In genomic region chr3:40741729-40742128, GRCh38 we compare ENCODE assay signal across 12 cellular contexts.
DNase-seq lines count a peak whose midpoint lies in the region; ATAC-seq, FAIRE-seq and TF ChIP-seq lines count a peak whose summit lies in the region.
"Had no signal": no experiment of that assay in that cellular context is flagged by ENCODE, and none has a peak within 500 bp of the region (broad histone marks: within the 10 kb centered on the region; RNA-seq: fewer than 3 reads in every experiment).

No MANE protein-coding gene starts in this region.

- no peak overlapping the region for H3K9ac ChIP-seq in neuronal stem cell (ENCODE audit: low read depth, low read length, poor library complexity)

- no peak overlapping the region for H2AK5ac ChIP-seq in neuronal stem cell (ENCODE audit: low read depth, low read length)

- H2BK12ac ChIP-seq in neuronal stem cell (ENCODE audit: low read length): no peak overlapping the region

- peaks cover 0 to 3% of the 10 kb centered on the region in 2 donors for H3K9me3 ChIP-seq in neuronal stem cell (replicated peaks in 1 of 2; ENCODE audit: control insufficient read depth in 2 of 2, insufficient read depth in 1 of 2, low read depth in 1 of 2, low read length in 2 of 2)
- H3K9me3 ChIP-seq in vagina: no peaks in the 10 kb centered on the region

- no peak overlapping the region for H3K4me3 ChIP-seq in neuronal stem cell (ENCODE audit: low read length in 2 of 2)
- no peak overlapping the region for H3K4me3 ChIP-seq in vagina

- no peak overlapping the region for H4K8ac ChIP-seq in neuronal stem cell (ENCODE audit: low read depth, low read length)

- intact Hi-C loops in vagina (cut with DNase I): no loop called here

- H2AFZ ChIP-seq in neuronal stem cell (ENCODE audit: low read length): no peak overlapping the region

- peaks cover 5 to 9% of the 10 kb centered on the region in 2 donors for H3K4me1 ChIP-seq in neuronal stem cell (ENCODE audit: control insufficient read depth in 2 of 2, insufficient read depth in 1 of 2, low read depth in 1 of 2, low read length in 2 of 2)
- H3K4me1 ChIP-seq in vagina: no peaks in the 10 kb centered on the region

- TF ChIP-seq POLR2A in GM12892 (IDR thresholded peaks at IDR 0.05; ENCODE audit: low read depth, low read length) (no peak), vagina (IDR thresholded peaks at IDR 0.05) (no peak)

- H3K27me3 ChIP-seq in neuronal stem cell (ENCODE audit: control insufficient read depth in 3 of 3, insufficient read depth in 3 of 3, low read depth in 1 of 3, low read length in 3 of 3) (no peaks in the 10 kb centered on the region), vagina (no peaks in the 10 kb centered on the region)

- no peak overlapping the region for H2BK5ac ChIP-seq in neuronal stem cell (ENCODE audit: low read length)

- no CpG with 5 or more reads among the region's 1 CpG for WGBS in neuronal stem cell (ENCODE audit: extremely low coverage in 2 of 2, insufficient read length in 2 of 2, insufficient replicate concordance in 1 of 2), 2 donors

- DNase-seq in DMS53 treated with DMSO at 0.1 percent for 48 hours (lab: John Stamatoyannopoulos, UW; ENCODE audit: unreplicated experiment): peak; percentile 40
- DNase-seq in NCI-H1105 (lab: John Stamatoyannopoulos, UW): peak; percentile 38
- peak; percentile 6 for DNase-seq in neuronal stem cell (ENCODE audit: low spot score)
- no peak for DNase-seq in stimulated activated CD4-positive, alpha-beta T cell treated with anti-CD3 and anti-CD28 coated beads, Interleukin-4, amount 100 ng/mL, for 4 hours
- no peak for DNase-seq in activated T-cell treated with anti-CD3 and anti-CD28 coated beads, Interleukin-2, amount 50 U/mL, for 1 hour
- no peak for DNase-seq in GM12892 (ENCODE audit: insufficient read length)
- DNase-seq in vagina (ENCODE audit: extremely low spot score in 2 of 2): no peak
- DNase-seq: activated CD4-positive, alpha-beta T cell treated with anti-CD3 and anti-CD28 coated beads, Interleukin-2, amount 50 U/mL, for 1 hour; central memory CD4-positive, alpha-beta T cell; stimulated activated naive CD4-positive, alpha-beta T cell had no signal

- no peak overlapping the region for H4K91ac ChIP-seq in neuronal stem cell (ENCODE audit: low read depth, low read length, poor library complexity)

- no peak overlapping the region for H3K14ac ChIP-seq in neuronal stem cell (ENCODE audit: low read length)

- H3K79me1 ChIP-seq in neuronal stem cell (ENCODE audit: low read depth, low read length): no peaks in the 10 kb centered on the region

- TF ChIP-seq CTCF in vagina (IDR thresholded peaks at IDR 0.05): no peak

- H3K23ac ChIP-seq in neuronal stem cell (ENCODE audit: low read depth, low read length, poor library complexity): no peak overlapping the region

- no peak overlapping the region for H3K4me2 ChIP-seq in neuronal stem cell (ENCODE audit: insufficient read depth, low read length, poor library complexity, severe bottlenecking)

- H3K18ac ChIP-seq in neuronal stem cell (ENCODE audit: low read length): no peak overlapping the region

- no peak overlapping the region for H2BK120ac ChIP-seq in neuronal stem cell (ENCODE audit: low read depth, low read length)

- no peak for FAIRE-seq in GM12892 (lab: Jason Lieb, UNC)

- H3K27ac ChIP-seq in neuronal stem cell (replicated peaks; ENCODE audit: low read length) (no peak overlapping the region), vagina (no peak overlapping the region)
- H3K27ac ChIP-seq: RWPE1 had no signal

- H2BK15ac ChIP-seq in neuronal stem cell (ENCODE audit: low read length): no peak overlapping the region

- ATAC-seq in esophagus mucosa: peak; percentile 18

- H3K36me3 ChIP-seq in neuronal stem cell (replicated peaks in 1 of 2; ENCODE audit: control insufficient read depth in 2 of 2, insufficient read depth in 2 of 2, low read length in 2 of 2) (no peaks in the 10 kb centered on the region), vagina (no peaks in the 10 kb centered on the region)

- H3K4ac ChIP-seq in neuronal stem cell (ENCODE audit: low read length): no peak overlapping the region

Comparison
In these comparisons a context has a peak if more than half of its experiments do, and no peak if none do; other contexts are left out.
1. DNase-seq: peak in DMS53 treated with DMSO at 0.1 percent for 48 hours (single experiment), NCI-H1105 (single experiment) and neuronal stem cell (single experiment); none in stimulated activated CD4-positive, alpha-beta T cell treated with anti-CD3 and anti-CD28 coated beads, Interleukin-4, amount 100 ng/mL, for 4 hours (0 of 2), activated T-cell treated with anti-CD3 and anti-CD28 coated beads, Interleukin-2, amount 50 U/mL, for 1 hour (single experiment), GM12892 (single experiment) and vagina (0 of 2).